Comparison of ENCODE assay signal across 1 cellular context in genomic region chr7:85074-85945, GRCh38.
TF ChIP-seq lines count a peak whose summit lies in the region.

No MANE protein-coding gene starts in this region.

TF ChIP-seq in IMR-90, 13 proteins besides CTCF, POLR2A, EP300 and RAD21:
- TF ChIP-seq NFE2L2 (IDR thresholded peaks at IDR 0.05; ENCODE audit: low read depth, low read length) (no peak), SMC3 (IDR thresholded peaks at IDR 0.05; ENCODE audit: low read depth, low read length) (no peak), RCOR1 (IDR thresholded peaks at IDR 0.05; ENCODE audit: insufficient replicate concordance, low read length) (no peak), USF2 (IDR thresholded peaks at IDR 0.05; ENCODE audit: low read depth, low read length) (no peak), CEBPB (IDR thresholded peaks at IDR 0.05; ENCODE audit: low read depth, low read length) (no peak), BHLHE40 (IDR thresholded peaks at IDR 0.05; ENCODE audit: low read depth, low read length) (no peak), MXI1 (IDR thresholded peaks at IDR 0.05; ENCODE audit: borderline replicate concordance, low read depth, low read length) (no peak), RFX5 (IDR thresholded peaks at IDR 0.05; ENCODE audit: low read depth, low read length) (no peak), MAFK (IDR thresholded peaks at IDR 0.05; ENCODE audit: low read depth, low read length) (no peak)
TF ChIP-seq in IMR-90: peak in this region for 0.
